ENCODE assay signal across 8 cellular contexts in the genomic region with DNA sequence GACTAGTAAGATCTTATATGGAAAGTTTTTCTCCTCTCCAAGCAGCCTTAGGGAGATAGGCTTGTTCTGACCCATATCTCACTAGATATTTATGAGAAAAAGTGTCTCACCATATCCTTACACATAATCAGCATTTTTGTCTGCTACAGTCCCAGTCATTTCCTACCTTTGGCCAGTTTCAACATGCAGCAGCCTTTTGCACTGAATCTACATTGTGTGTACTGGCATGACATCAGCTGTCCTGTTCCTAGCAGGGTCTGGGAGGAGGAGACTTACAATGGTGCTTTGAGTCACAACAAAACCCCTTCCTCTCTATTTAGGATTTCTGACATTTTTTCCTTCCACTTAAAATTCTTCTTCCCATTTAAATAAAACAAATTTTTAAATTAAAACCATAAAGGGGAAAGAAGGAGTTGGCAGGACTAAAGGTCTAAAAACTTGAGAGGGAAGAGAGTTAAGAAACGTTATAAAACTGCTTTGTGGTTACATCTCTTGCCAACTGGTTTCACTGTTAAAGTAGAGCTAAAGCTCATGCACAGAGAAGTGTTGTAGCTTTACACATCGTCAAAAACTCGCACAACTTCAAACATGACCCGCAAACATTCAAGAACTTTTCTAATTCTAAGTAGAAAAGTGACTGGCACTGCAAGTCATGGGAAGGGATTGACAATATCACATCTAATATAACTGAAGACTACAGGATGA. TPM values are rescaled to one million over a fixed set of nuclear protein-coding genes. Genes with fewer than 3 reads are reported as not detected.
DNase-seq lines count a peak whose midpoint lies in the region; ATAC-seq, FAIRE-seq and TF ChIP-seq lines count a peak whose summit lies in the region.

No MANE protein-coding gene starts in this region.

- ATAC-seq in HG02642 (IDR thresholded peaks at IDR 0.05; ENCODE audit: poor library complexity, unreplicated experiment) (peak; percentile 49), GM21619 (IDR thresholded peaks at IDR 0.05; ENCODE audit: unreplicated experiment) (no peak)
- ATAC-seq in effector memory CD8-positive, alpha-beta T cell (replicated peaks), result peak; percentile 55

- no peak for TF ChIP-seq CTCF in neural crest cell (conservative IDR thresholded peaks at IDR 0.05)

- DNase-seq in GM12892 (ENCODE audit: insufficient read length) (peak; percentile 31), RPMI7951 (ENCODE audit: low read depth) (peak; percentile 66), neural crest cell (ENCODE audit: low read depth, low spot score) (no peak), NCI-H146 (lab: John Stamatoyannopoulos, UW) (no peak), DMS79 treated with DMSO at 0.1 percent for 48 hours (lab: John Stamatoyannopoulos, UW) (no peak)
- no peak for DNase-seq in effector memory CD8-positive, alpha-beta T cell

- peaks cover 3% of the 10 kb centered on the region for H3K36me3 Mint-ChIP-seq in effector memory CD8-positive, alpha-beta T cell (ENCODE audit: insufficient read depth)
- H3K36me3 Mint-ChIP-seq in neural crest cell (ENCODE audit: low read depth), result peaks cover 2% of the 10 kb centered on the region

- H3K27me3 Mint-ChIP-seq in effector memory CD8-positive, alpha-beta T cell, result no peaks in the 10 kb centered on the region
- H3K27me3 Mint-ChIP-seq in neural crest cell (ENCODE audit: low read depth), result no peaks in the 10 kb centered on the region

- H3K27ac Mint-ChIP-seq in effector memory CD8-positive, alpha-beta T cell, result no peak overlapping the region
- H3K27ac Mint-ChIP-seq in neural crest cell (ENCODE audit: unreplicated experiment), result peak overlapping the region; percentile 79

- no peaks in the 10 kb centered on the region for H3K9me3 Mint-ChIP-seq in effector memory CD8-positive, alpha-beta T cell
- no peaks in the 10 kb centered on the region for H3K9me3 Mint-ChIP-seq in neural crest cell

- H3K4me3 Mint-ChIP-seq in effector memory CD8-positive, alpha-beta T cell, result no peak overlapping the region
- H3K4me3 Mint-ChIP-seq in neural crest cell, result no peak overlapping the region

- peak; percentile 70 for FAIRE-seq in GM12892 (lab: Jason Lieb, UNC)

- TF ChIP-seq POLR2A in GM12892 (IDR thresholded peaks at IDR 0.05; ENCODE audit: low read depth, low read length), result no peak

- peaks cover 7 to 25% of the 10 kb centered on the region in 2 donors for H3K4me1 Mint-ChIP-seq in effector memory CD8-positive, alpha-beta T cell (ENCODE audit: low read depth in 2 of 2)
- peaks cover 8% of the 10 kb centered on the region for H3K4me1 Mint-ChIP-seq in neural crest cell

RNA-seq across cellular contexts. Expression of gene CERS5, which starts 53.3 kb away (rescaled TPM):
- polyA plus RNA-seq in GM12892 (2012; ENCODE audit: missing spikeins), result 40.3 TPM
- total RNA-seq in RPMI7951 (2014; rRNA removed; shearing (Covaris generic)), result 10.2 and 10.9 TPM in 2 replicates
- 61.7 and 63.4 TPM in 2 replicates for total RNA-seq in neural crest cell

Comparison
In these comparisons a context has a peak if more than half of its experiments do, and no peak if none do; other contexts are left out.
1. DNase-seq: peak in GM12892 (single experiment) and RPMI7951 (single experiment); none in effector memory CD8-positive, alpha-beta T cell (0 of 3), neural crest cell (single experiment), NCI-H146 (single experiment) and DMS79 treated with DMSO at 0.1 percent for 48 hours (single experiment).